ENCODE assay signal across 11 cellular contexts in genomic region chr14:51138353-51139103, GRCh38.
"Had no signal": no experiment of that assay in that cellular context is flagged by ENCODE, and none has a peak within 500 bp of the region (broad histone marks: within the 10 kb centered on the region; RNA-seq: fewer than 3 reads in every experiment).

No MANE protein-coding gene starts in this region.

- H3K9ac ChIP-seq: parathyroid adenoma had no signal

- DNase-seq: activated CD4-positive, alpha-beta T cell treated with anti-CD3 and anti-CD28 coated beads, Interleukin-2, amount 10 ng/mL, durations not matched to agents 7 days and 5 days; activated gamma-delta T cell treated with Interleukin-2 at 50 U/mL for 16 hours; amniotic stem cell; hippocampal formation; lower lobe of right lung; stimulated activated CD4-positive, alpha-beta T cell treated with anti-CD3 and anti-CD28 coated beads, Interleukin-2, amount 100 ng/mL, for 48 hours; stimulated activated naive B cell treated with anti-CD40 and anti-IgM and Interleukin-4, amounts not matched to agents 10 μg/mL and 1 μg/mL and 100 μg/mL, for 72 hours; T-helper 2 cell had no signal

- H3K9me3 ChIP-seq: lower lobe of right lung, thyroid gland had no signal

- H3K36me3 ChIP-seq: lower lobe of right lung, thyroid gland had no signal

- H3K4me3 ChIP-seq: coronary artery, lower lobe of right lung, thyroid gland had no signal

- H3K4me1 ChIP-seq: lower lobe of right lung, parathyroid adenoma, thyroid gland had no signal

- H3K27ac ChIP-seq: coronary artery, lower lobe of right lung, parathyroid adenoma, thyroid gland had no signal

- H3K27me3 ChIP-seq: thyroid gland had no signal
